Comparison of ENCODE assay signal across 24 cellular contexts in the genomic region with DNA sequence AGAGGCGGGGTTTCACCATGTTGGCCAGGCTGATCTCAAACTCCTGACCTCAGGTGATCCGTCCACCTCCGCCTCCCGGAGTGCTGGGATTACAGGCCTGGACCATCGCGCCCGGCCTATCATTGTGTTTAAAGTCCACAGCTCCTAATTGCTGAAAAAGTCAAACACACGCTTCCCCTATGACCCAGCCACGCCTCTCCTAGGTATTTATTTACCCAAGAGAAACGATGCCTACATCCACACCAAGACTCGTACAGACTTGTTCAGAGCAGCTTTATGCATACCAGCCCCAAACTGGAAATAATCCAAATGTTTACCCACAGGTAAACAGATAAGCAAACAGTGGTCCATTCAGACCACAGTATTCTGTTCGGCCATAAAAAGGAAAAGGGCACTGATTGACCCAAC. TPM values are rescaled to one million over a fixed set of nuclear protein-coding genes. Genes with fewer than 3 reads are reported as not detected.
DNase-seq lines count a peak whose midpoint lies in the region; ATAC-seq and FAIRE-seq lines count a peak whose summit lies in the region.
"Had no signal": no experiment of that assay in that cellular context is flagged by ENCODE, and none has a peak within 500 bp of the region (broad histone marks: within the 10 kb centered on the region; RNA-seq: fewer than 3 reads in every experiment).

No MANE protein-coding gene starts in this region.

- ATAC-seq in GM18520 (IDR thresholded peaks at IDR 0.05; ENCODE audit: unreplicated experiment), result no peak
- ATAC-seq: stimulated activated naive CD8-positive, alpha-beta T cell treated with anti-CD3 and anti-CD28 coated beads, Interleukin-15, Interleukin-2, amounts not matched to agents 100 U/mL and 50 U/mL, for 24 hours; WTC11 had no signal

- H3K9me3 ChIP-seq in esophagus (ENCODE audit: control insufficient read depth in 2 of 2, insufficient read depth in 1 of 2, low read depth in 1 of 2, low read length in 1 of 2) (peaks cover 0 to 2% of the 10 kb centered on the region in 2 donors), small intestine (ENCODE audit: control insufficient read depth, low read depth) (no peaks in the 10 kb centered on the region), MG63 (no peaks in the 10 kb centered on the region)
- H3K9me3 ChIP-seq: right atrium auricular region had no signal

- H3K4me1 ChIP-seq in esophagus (ENCODE audit: control insufficient read depth in 2 of 2, insufficient read depth in 2 of 2, low read length in 1 of 2) (peaks cover 0 to 6% of the 10 kb centered on the region in 2 donors), small intestine (ENCODE audit: control insufficient read depth in 2 of 2, insufficient read depth in 1 of 2, low read depth in 1 of 2, low read length in 1 of 2) (no peaks in the 10 kb centered on the region)

- WGBS in esophagus, 2 donors, result 30 to 32% methylated on average over 12 of the region's 12 CpGs
- WGBS in small intestine, 3 donors, result 9 to 42% (median 21%) methylated on average over 12 of the region's 12 CpGs

- H3K27me3 ChIP-seq in esophagus (ENCODE audit: control insufficient read depth in 1 of 2, insufficient read depth in 2 of 2, low read length in 2 of 2) (no peaks in the 10 kb centered on the region), small intestine (ENCODE audit: control insufficient read depth in 2 of 2, insufficient read depth in 2 of 2, low read length in 2 of 2) (peaks cover 0 to 2% of the 10 kb centered on the region in 2 donors), MG63 (no peaks in the 10 kb centered on the region)
- H3K27me3 ChIP-seq: right atrium auricular region had no signal

- DNase-seq in NCI-H2029 (lab: John Stamatoyannopoulos, UW) (peak; percentile 22), NCI-H2029 treated with DMSO at 0.1 percent for 48 hours (lab: John Stamatoyannopoulos, UW) (no peak), NCI-H2196 (lab: John Stamatoyannopoulos, UW; ENCODE audit: unreplicated experiment) (peak; percentile 67), small intestine (peak; percentile 9), DMS 273 treated with DMSO at 0.1 percent for 48 hours (lab: John Stamatoyannopoulos, UW) (no peak), MG63 (no peak)
- DNase-seq: activated CD8-positive, alpha-beta memory T cell treated with anti-CD3 and anti-CD28 coated beads for 24 hours; cortex of kidney; glutamatergic neuron; mesendoderm; MM.1S; NCI-H226; stimulated activated naive CD8-positive, alpha-beta T cell treated with anti-CD3 and anti-CD28 coated beads, Interleukin-15, Interleukin-2, amounts not matched to agents 100 U/mL and 50 U/mL, for 24 hours; T-helper 2 cell had no signal

- no peak overlapping the region for H3K4me3 ChIP-seq in esophagus (ENCODE audit: low read depth in 1 of 2, low read length in 2 of 2)
- H3K4me3 ChIP-seq in small intestine (ENCODE audit: low read depth in 1 of 2, low read length in 2 of 2), result no peak overlapping the region
- H3K4me3 ChIP-seq in MG63, result no peak overlapping the region
- H3K4me3 ChIP-seq: right atrium auricular region had no signal

- no peak for FAIRE-seq in small intestine (lab: Jason Lieb, UNC)
- FAIRE-seq: A204.1, GM19239 had no signal

- H3K27ac ChIP-seq in esophagus (ENCODE audit: low read depth in 2 of 2, low read length in 1 of 2) (peak overlapping the region; percentile 48 to 77), small intestine (ENCODE audit: low read depth in 1 of 2, low read length in 1 of 2) (no peak overlapping the region)
- H3K27ac ChIP-seq: C4-2B, right atrium auricular region had no signal

- H3K36me3 ChIP-seq in esophagus (ENCODE audit: control insufficient read depth in 2 of 2, insufficient read depth in 2 of 2, low read length in 1 of 2) (no peaks in the 10 kb centered on the region), small intestine (ENCODE audit: control insufficient read depth in 2 of 2, insufficient read depth in 2 of 2, low read length in 2 of 2) (no peaks in the 10 kb centered on the region), MG63 (no peaks in the 10 kb centered on the region)
- H3K36me3 ChIP-seq: right atrium auricular region had no signal

RNA-seq across cellular contexts. Expression of gene ZNRF4, which starts 15.1 kb away (rescaled TPM):
- polyA plus RNA-seq in esophagus, result not detected
- not detected for polyA plus RNA-seq in small intestine
- not detected in 2 replicates for total RNA-seq in MG63 (2014; rRNA removed; shearing (Covaris generic); ENCODE audit: low replicate concordance)
- total RNA-seq: epithelial cell of proximal tubule, neural crest cell, right atrium auricular region, urinary bladder, WTC11 had no signal
- polyA plus RNA-seq: urinary bladder had no signal

Comparison
In these comparisons a context has a peak if more than half of its experiments do, and no peak if none do; other contexts are left out.
1. DNase-seq: peak in NCI-H2029 (single experiment), NCI-H2196 (single experiment) and small intestine (single experiment); none in NCI-H2029 treated with DMSO at 0.1 percent for 48 hours (single experiment), DMS 273 treated with DMSO at 0.1 percent for 48 hours (single experiment) and MG63 (single experiment).
2. H3K27ac ChIP-seq: peak in esophagus (2 of 2); none in small intestine (0 of 2).